14 cellular contexts compared by ENCODE assay signal in the genomic region with DNA sequence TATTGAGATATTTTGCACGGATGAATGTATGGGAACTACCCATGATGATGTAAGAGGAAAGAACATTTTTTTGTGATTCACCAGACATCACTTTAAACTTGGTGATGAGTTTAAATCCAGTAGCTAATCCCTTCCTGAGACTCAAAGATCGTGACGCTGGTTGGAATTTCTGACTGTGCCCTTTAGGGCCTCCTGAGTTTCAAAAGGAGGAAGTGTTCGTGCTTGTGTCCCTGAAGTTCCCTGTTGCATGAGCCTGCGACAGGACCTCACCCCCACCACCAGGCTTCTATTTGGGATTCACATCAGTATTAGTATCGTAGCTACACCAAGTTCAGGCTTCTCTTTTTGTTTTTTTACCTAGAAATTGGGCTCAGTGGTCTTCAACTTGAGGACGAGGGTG. TPM values are rescaled to one million over a fixed set of nuclear protein-coding genes. Genes with fewer than 3 reads are reported as not detected.
DNase-seq lines count a peak whose midpoint lies in the region; ATAC-seq, FAIRE-seq and TF ChIP-seq lines count a peak whose summit lies in the region.
"Had no signal": no experiment of that assay in that cellular context is flagged by ENCODE, and none has a peak within 500 bp of the region (broad histone marks: within the 10 kb centered on the region; RNA-seq: fewer than 3 reads in every experiment).

No MANE protein-coding gene starts in this region.

- TF ChIP-seq POLR2A in A549 (IDR thresholded peaks at IDR 0.05; ENCODE audit: low read length) = no peak
- no peak for TF ChIP-seq POLR2A in right lobe of liver (IDR thresholded peaks at IDR 0.05)

- no peak overlapping the region for H2BK5ac ChIP-seq in H9 (ENCODE audit: insufficient read length, low read length)

- no peak overlapping the region for H3K4me2 ChIP-seq in A549
- H3K4me2 ChIP-seq in H9 (ENCODE audit: insufficient read depth, insufficient read length, low read length) = no peak overlapping the region

- 0 out of 5 replicates have a peak, but pooled peaks cover 0 to 2% of the 10 kb centered on the region in 2 experiments for H3K9me3 Mint-ChIP-seq in H9

- no peak overlapping the region for H2BK12ac ChIP-seq in H9 (ENCODE audit: insufficient read length, low read depth, low read length)

- no peak for TF ChIP-seq RAD21 in A549 (conservative IDR thresholded peaks at IDR 0.05 in 1 of 2, IDR thresholded peaks at IDR 0.05 in 1 of 2)

- H2AFZ ChIP-seq in H9 (ENCODE audit: low read length) = no peak overlapping the region

- H3K23ac ChIP-seq in H9 (ENCODE audit: insufficient read length, low read depth, low read length) = no peak overlapping the region

- peak in 1 of 2 experiments; percentile 35 for DNase-seq in A549 (ENCODE audit: low read depth in 1 of 2, low spot score in 1 of 2)
- peak; percentile 72 to 79 for DNase-seq in Kasumi-1 (lab: John Stamatoyannopoulos, UW)
- peak; percentile 83 for DNase-seq in amniotic stem cell (lab: John Stamatoyannopoulos, UW)
- DNase-seq in right lobe of liver = peak in 1 of 3 donors; percentile 43
- no peak for DNase-seq in kidney
- no peak for DNase-seq in foreskin melanocyte
- DNase-seq in H9 = no peak
- DNase-seq: activated effector memory CD4-positive, alpha-beta T cell treated with Interleukin-2 at 50 U/mL for 16 hours; AML-193; caudate nucleus; left cardiac atrium; NCI-H187 treated with DMSO at 0.1 percent for 48 hours; pancreas had no signal

- no peak overlapping the region for H2BK120ac ChIP-seq in H9 (ENCODE audit: low read depth, low read length, poor library complexity, severe bottlenecking)

- no peak overlapping the region for H3K18ac ChIP-seq in H9 (ENCODE audit: insufficient read length, low read depth, low read length)

- no peak for TF ChIP-seq CTCF in A549 (IDR thresholded peaks at IDR 0.05)
- TF ChIP-seq CTCF in right lobe of liver (IDR thresholded peaks at IDR 0.05) = no peak
- no peak for TF ChIP-seq CTCF in kidney (IDR thresholded peaks at IDR 0.05; ENCODE audit: borderline replicate concordance, extremely low read depth, insufficient read depth)
- TF ChIP-seq CTCF in H9 (conservative IDR thresholded peaks at IDR 0.05) = no peak

- H3K4me3 Mint-ChIP-seq in H9 = no peak overlapping the region

- intact Hi-C loops in right lobe of liver (cut with DNase I) = no loop called here
- intact Hi-C loops in kidney (cut with DNase I) = no loop called here

- CTCF ChIA-PET in A549 (lab: Yijun Ruan, JAX) = interaction anchor here (0.8 to 1.0 kb wide), 3 partner anchors 13 to 82 kb away, joined by 3 read pairs; no protein-coding TSS in a partner anchor

- H3K27me3 ChIP-seq in right lobe of liver = no peaks in the 10 kb centered on the region
- H3K27me3 ChIP-seq in H9 (ENCODE audit: insufficient read depth, low read length) = no peaks in the 10 kb centered on the region
- H3K27me3 ChIP-seq: pancreas had no signal

- no peak overlapping the region for H2BK20ac ChIP-seq in H9 (ENCODE audit: low read depth, low read length, poor library complexity, severe bottlenecking)

- H3K36me3 ChIP-seq in right lobe of liver (no peaks in the 10 kb centered on the region), kidney (ENCODE audit: control insufficient read depth in 1 of 2, insufficient read depth in 2 of 2, low read length in 2 of 2) (no peaks in the 10 kb centered on the region)
- H3K36me3 ChIP-seq: pancreas had no signal

- H3K27me3 Mint-ChIP-seq in H9 (ENCODE audit: low read depth) = peaks cover 9% of the 10 kb centered on the region

- H2AK5ac ChIP-seq in H9 (ENCODE audit: insufficient read length, low read length) = no peak overlapping the region

- H3K9ac ChIP-seq in kidney (ENCODE audit: low read length in 2 of 2) (no peak overlapping the region), H9 (ENCODE audit: extremely low read depth, insufficient read length, low read length) (no peak overlapping the region)

- no peaks in the 10 kb centered on the region for H3K23me2 ChIP-seq in H9 (ENCODE audit: insufficient read length, low read depth, low read length, poor library complexity, severe bottlenecking)

- H3K27ac Mint-ChIP-seq in H9 = no peak overlapping the region

- H3K4me3 ChIP-seq in A549 (no peak overlapping the region), right lobe of liver (no peak overlapping the region), kidney (ENCODE audit: low read length in 2 of 2) (no peak overlapping the region)
- H3K4me3 ChIP-seq: pancreas had no signal

- no peak for ATAC-seq in A549
- peak; percentile 31 to 52 (median 44) for ATAC-seq in right lobe of liver
- no peak for ATAC-seq in GM18511 (IDR thresholded peaks at IDR 0.05; ENCODE audit: unreplicated experiment)

- no peak for FAIRE-seq in A549 (lab: Jason Lieb, UNC)
- FAIRE-seq in kidney (lab: Jason Lieb, UNC) = no peak
- FAIRE-seq: pancreas had no signal

- H3T11ph ChIP-seq in H9 (ENCODE audit: low read length) = no peak overlapping the region

- peak overlapping the region; percentile 4 to 39; a peak in 4 of 6 replicates for H3K27ac ChIP-seq in A549
- no peak overlapping the region for H3K27ac ChIP-seq in right lobe of liver
- no peak overlapping the region for H3K27ac ChIP-seq in kidney (ENCODE audit: low read depth in 2 of 2, low read length in 2 of 2)
- H3K27ac ChIP-seq in H9 (ENCODE audit: insufficient read length, low read depth, low read length) = no peak overlapping the region
- H3K27ac ChIP-seq: pancreas had no signal

- TF ChIP-seq EP300 in A549 (IDR thresholded peaks at IDR 0.05) = no peak

- no peaks in the 10 kb centered on the region for H4K20me1 ChIP-seq in H9 (ENCODE audit: control insufficient read depth, insufficient read depth, insufficient read length)

- H3K79me2 ChIP-seq in H9 (ENCODE audit: insufficient read depth, low read length) = no peaks in the 10 kb centered on the region

- no peak overlapping the region for H3K56ac ChIP-seq in H9 (ENCODE audit: insufficient read length, low read depth, low read length)

- H4K91ac ChIP-seq in H9 (ENCODE audit: insufficient read length, low read depth, low read length) = no peak overlapping the region

- peaks cover 14 to 15% of the 10 kb centered on the region in 2 experiments for H3K4me1 Mint-ChIP-seq in H9

- no peak overlapping the region for H4K8ac ChIP-seq in H9 (replicated peaks; ENCODE audit: insufficient read length, low read depth, low read length)

- H3K79me1 ChIP-seq in H9 (ENCODE audit: insufficient read depth, low read depth, low read length, poor library complexity, severe bottlenecking) = no peaks in the 10 kb centered on the region

- no peak overlapping the region for H4K5ac ChIP-seq in H9 (ENCODE audit: insufficient read length, low read depth, low read length)

- no peak overlapping the region for H2BK15ac ChIP-seq in H9 (ENCODE audit: low read depth, low read length)

- H3K9me3 ChIP-seq in A549 (no peaks in the 10 kb centered on the region), right lobe of liver (no peaks in the 10 kb centered on the region), kidney (ENCODE audit: control insufficient read depth in 1 of 2, low read length in 2 of 2) (no peaks in the 10 kb centered on the region), H9 (ENCODE audit: control insufficient read depth, low read depth, low read length) (no peaks in the 10 kb centered on the region)
- H3K9me3 ChIP-seq: pancreas had no signal

- H3K4ac ChIP-seq in H9 (ENCODE audit: low read depth, low read length) = no peak overlapping the region

- POLR2A ChIA-PET in A549 (lab: Yijun Ruan, JAX) = interaction anchor here (0.6 kb wide), 1 partner anchor 21 kb away, joined by 4 read pairs; no protein-coding TSS in a partner anchor

- no peaks in the 10 kb centered on the region for H3K36me3 Mint-ChIP-seq in H9 (ENCODE audit: insufficient read depth in 1 of 3, low read depth in 3 of 3)

- H3K4me1 ChIP-seq in A549 (no peaks in the 10 kb centered on the region), right lobe of liver (no peaks in the 10 kb centered on the region), kidney (ENCODE audit: control insufficient read depth in 1 of 2, insufficient read depth in 1 of 2, low read depth in 1 of 2, low read length in 2 of 2) (peaks cover 0 to under 1% of the 10 kb centered on the region in 2 donors), H9 (ENCODE audit: insufficient read depth, low read length) (no peaks in the 10 kb centered on the region; the same call in 1 of the 2 replicates)
- H3K4me1 ChIP-seq: pancreas had no signal

- H3K14ac ChIP-seq in H9 (ENCODE audit: insufficient read depth, low read length) = no peak overlapping the region

- 69% methylated on average over 7 of the region's 7 CpGs for WGBS in A549 (ENCODE audit: missing lambda C conversion rate)
- 50% methylated on average over 7 of the region's 7 CpGs for WGBS in right lobe of liver (ENCODE audit: insufficient coverage, low coverage, low lambda C conversion rate, missing lambda C conversion rate)
- WGBS in H9 (ENCODE audit: extremely low coverage, insufficient read length, low lambda C conversion rate) = no CpG with 5 or more reads among the region's 7 CpGs

TF ChIP-seq in A549, 52 proteins besides CTCF, POLR2A, EP300 and RAD21 (continues in another document):
- TF ChIP-seq, protein P1, sequence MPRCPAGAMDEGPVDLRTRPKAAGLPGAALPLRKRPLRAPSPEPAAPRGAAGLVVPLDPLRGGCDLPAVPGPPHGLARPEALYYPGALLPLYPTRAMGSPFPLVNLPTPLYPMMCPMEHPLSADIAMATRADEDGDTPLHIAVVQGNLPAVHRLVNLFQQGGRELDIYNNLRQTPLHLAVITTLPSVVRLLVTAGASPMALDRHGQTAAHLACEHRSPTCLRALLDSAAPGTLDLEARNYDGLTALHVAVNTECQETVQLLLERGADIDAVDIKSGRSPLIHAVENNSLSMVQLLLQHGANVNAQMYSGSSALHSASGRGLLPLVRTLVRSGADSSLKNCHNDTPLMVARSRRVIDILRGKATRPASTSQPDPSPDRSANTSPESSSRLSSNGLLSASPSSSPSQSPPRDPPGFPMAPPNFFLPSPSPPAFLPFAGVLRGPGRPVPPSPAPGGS (IDR thresholded peaks at IDR 0.05) = no peak
- TF ChIP-seq HOXA7 (CRISPR knock-in tag; IDR thresholded peaks at IDR 0.05) (no peak), ZSCAN20 (CRISPR knock-in tag; IDR thresholded peaks at IDR 0.05) (no peak), TP53 (CRISPR knock-in tag; IDR thresholded peaks at IDR 0.05) (no peak), FOXS1 (CRISPR knock-in tag; IDR thresholded peaks at IDR 0.05) (no peak), EHMT2 (IDR thresholded peaks at IDR 0.05; ENCODE audit: low read depth) (no peak)

RNA-seq across cellular contexts. Expression of a gene that starts 18.5 kb away (rescaled TPM):
- polyA plus RNA-seq in A549 (2011; rRNA removed) (5.6 and 8.1 TPM in 2 replicates), A549 (2017; fragmentation: RNase III; extraction: RNeasy Plus Mini Kit Qiagen cat#74134 plus additional on column Dnase treatment) (14.5 to 17.6 TPM (median 15.7 TPM) in 3 replicates), kidney (ENCODE audit: insufficient read depth, low read depth, low replicate concordance) (7.1 TPM)
- 10.2 and 14.2 TPM in 2 replicates for polyA plus RNA-seq in A549 (2012; cell fraction: cytosol; rRNA removed)
- 14.1 and 18.1 TPM in 2 replicates for polyA plus RNA-seq in A549 (2012; cell fraction: nucleus; rRNA removed)
- polyA minus RNA-seq in A549 (2011; rRNA and poly(A)+ RNA removed) = 12.7 and 15.4 TPM in 2 replicates
- total RNA-seq in right lobe of liver (10 to 100 TPM; 10.7 to 20.4 (median 18.9) TPM), kidney (30.4 TPM), H9 (2021) (1.5 and 1.6 TPM in 2 replicates)

Comparison
In these comparisons a context has a peak if more than half of its experiments do, and no peak if none do; other contexts are left out.
1. ATAC-seq: peak in right lobe of liver (4 of 4); none in A549 (0 of 2) and GM18511 (single experiment).
2. DNase-seq: peak in Kasumi-1 (2 of 2) and amniotic stem cell (single experiment); none in kidney (single experiment), foreskin melanocyte (single experiment) and H9 (single experiment).
3. H3K27ac ChIP-seq: peak in A549 (2 of 2); none in right lobe of liver (0 of 3), kidney (0 of 2) and H9 (single experiment).